ENCODE assay signal across 9 cellular contexts in the genomic region with DNA sequence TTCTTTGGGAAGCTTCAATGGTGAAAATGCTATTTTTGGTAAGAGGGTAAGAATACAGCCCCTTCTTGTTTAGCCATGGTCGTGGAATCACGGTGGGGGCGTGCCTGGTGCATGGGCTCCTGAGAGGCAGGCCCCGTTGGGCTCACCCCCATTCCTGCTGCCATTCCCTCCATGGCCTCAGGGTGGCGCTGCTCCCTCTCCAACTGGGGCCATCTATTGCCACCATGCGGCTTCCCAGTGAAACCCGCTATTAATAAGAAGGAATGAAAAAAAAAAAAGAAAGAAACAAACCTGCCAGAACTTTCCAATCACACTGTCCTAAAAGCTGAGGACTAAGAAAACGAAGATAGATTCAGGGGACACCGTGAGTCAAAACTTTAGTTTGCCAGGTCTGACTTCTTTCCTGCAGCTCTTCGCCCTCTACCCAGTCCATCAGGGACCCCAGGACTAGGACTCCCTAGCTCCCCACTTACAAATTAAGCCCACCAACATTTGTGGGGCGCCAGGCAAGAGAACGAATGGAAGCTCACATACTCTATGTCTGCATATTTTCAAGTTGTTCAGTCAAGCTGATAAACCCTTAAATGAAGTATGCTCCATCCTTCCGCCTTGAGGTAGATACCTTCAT. TPM values are rescaled to one million over a fixed set of nuclear protein-coding genes. Genes with fewer than 3 reads are reported as not detected.
DNase-seq lines count a peak whose midpoint lies in the region; ATAC-seq and TF ChIP-seq lines count a peak whose summit lies in the region.
"Had no signal": no experiment of that assay in that cellular context is flagged by ENCODE, and none has a peak within 500 bp of the region (broad histone marks: within the 10 kb centered on the region; RNA-seq: fewer than 3 reads in every experiment).

No MANE protein-coding gene starts in this region.

- H3K27ac ChIP-seq in OCI-LY7 (ENCODE audit: low read depth, low read length, poor library complexity, severe bottlenecking) = no peak overlapping the region
- H3K27ac ChIP-seq: skin epidermis had no signal

- CTCF ChIA-PET in OCI-LY7 (lab: Charles Lee; ENCODE audit: unreplicated experiment) = interaction anchor here (0.6 kb wide), 1 partner anchor 76 kb away, joined by 3 read pairs; no protein-coding TSS in a partner anchor

- H4K20me1 ChIP-seq in OCI-LY7 (ENCODE audit: insufficient read depth, low read length) = no peaks in the 10 kb centered on the region

- H3K4me3 Mint-ChIP-seq in natural killer cell = no peak overlapping the region

- POLR2A ChIA-PET in OCI-LY7 (lab: Charles Lee) = interaction anchor here (1.2 kb wide), 2 partner anchors 120 to 148 kb away, joined by 3 read pairs; no protein-coding TSS in a partner anchor

- H3K4me1 ChIP-seq in OCI-LY7 (ENCODE audit: insufficient read depth, low read length, poor library complexity, severe bottlenecking) = no peaks in the 10 kb centered on the region

- BruUV-seq in OCI-LY7 (replicated peaks; lab: Mats Ljungman, UMichigan) = no TSS peak

- peak; percentile 99 for TF ChIP-seq CTCF in OCI-LY7 (conservative IDR thresholded peaks at IDR 0.05; ENCODE audit: low read length)
- peak; percentile 99 for TF ChIP-seq CTCF in natural killer cell (IDR thresholded peaks at IDR 0.05)

- H3K79me2 ChIP-seq in OCI-LY7 (ENCODE audit: insufficient read depth, low read depth, low read length) = no peaks in the 10 kb centered on the region

- peaks cover 8 to 10% of the 10 kb centered on the region in 2 donors for H3K4me1 Mint-ChIP-seq in natural killer cell

- H3K36me3 Mint-ChIP-seq in natural killer cell = no peaks in the 10 kb centered on the region

- no peaks in the 10 kb centered on the region for H3K36me3 ChIP-seq in OCI-LY7 (ENCODE audit: insufficient read depth, low read length)

- no peaks in the 10 kb centered on the region for H3K9me3 ChIP-seq in OCI-LY7 (ENCODE audit: low read length)

- no peak overlapping the region for H3K27ac Mint-ChIP-seq in natural killer cell

- ATAC-seq in HG03520 (IDR thresholded peaks at IDR 0.05; ENCODE audit: unreplicated experiment) (peak; percentile 60), esophagus mucosa (peak; percentile 94), natural killer cell (peak; percentile 95 to 100 (median 100))

- no peak overlapping the region for H3K4me2 ChIP-seq in OCI-LY7 (ENCODE audit: low read length)

- H3K27me3 Mint-ChIP-seq in natural killer cell (ENCODE audit: low read depth in 2 of 2) = no peaks in the 10 kb centered on the region

- no peaks in the 10 kb centered on the region for H3K9me3 Mint-ChIP-seq in natural killer cell

- H2AFZ ChIP-seq in OCI-LY7 (ENCODE audit: low read length) = no peak overlapping the region

- no peak overlapping the region for H3K4me3 ChIP-seq in OCI-LY7 (ENCODE audit: low read depth, low read length, poor library complexity, severe bottlenecking)
- H3K4me3 ChIP-seq: skin epidermis had no signal

- H3K9me2 ChIP-seq in OCI-LY7 (ENCODE audit: insufficient read depth, low read length) = no peaks in the 10 kb centered on the region

- peak; percentile 5 to 67 for DNase-seq in NCI-H446 (lab: John Stamatoyannopoulos, UW)
- DNase-seq in NCI-H446 treated with DMSO at 0.1 percent for 48 hours (lab: John Stamatoyannopoulos, UW) = no peak
- DNase-seq in OCI-LY7 (ENCODE audit: low spot score) = peak; percentile 68
- peak; percentile 82 for DNase-seq in activated T-cell treated with anti-CD3 and anti-CD28 coated beads for 24 hours (ENCODE audit: low read depth)
- DNase-seq in natural killer cell = peak; percentile 89
- peak; percentile 47 to 86 (median 72) for DNase-seq in stimulated activated naive CD4-positive, alpha-beta T cell (lab: John Stamatoyannopoulos, UW)

- intact Hi-C loops in OCI-LY7 (cut with micrococcal nuclease; ENCODE audit: unreplicated experiment) = loop anchor here (1.0 kb wide), 2 partner anchors 72 to 120 kb away; no protein-coding TSS in a partner anchor
- intact Hi-C loops in natural killer cell (cut with micrococcal nuclease) = loop anchor here (1.0 to 2.0 kb wide), 2 partner anchors 71 to 120 kb away; no protein-coding TSS in a partner anchor

RNA-seq across cellular contexts. Expression of a gene that starts 30.6 kb away (rescaled TPM):
- total RNA-seq in OCI-LY7 (2014; rRNA removed; shearing (Covaris generic)) = 12.6 and 16.1 TPM in 2 replicates
- total RNA-seq in OCI-LY7 (2022) (22.8 and 30.3 TPM in 2 replicates), esophagus mucosa (49.1 TPM), natural killer cell (100 to 1,000 TPM; 187 to 236 (median 191) TPM)
